In genomic region chr4:8536467-8536866, GRCh38 we compare ENCODE assay signal across 17 cellular contexts. TPM values are rescaled to one million over a fixed set of nuclear protein-coding genes. Genes with fewer than 3 reads are reported as not detected.
DNase-seq lines count a peak whose midpoint lies in the region; ATAC-seq, FAIRE-seq and TF ChIP-seq lines count a peak whose summit lies in the region.
"Had no signal": no experiment of that assay in that cellular context is flagged by ENCODE, and none has a peak within 500 bp of the region (broad histone marks: within the 10 kb centered on the region; RNA-seq: fewer than 3 reads in every experiment).

No MANE protein-coding gene starts in this region.

- TF ChIP-seq RAD21 in H1 (IDR thresholded peaks at IDR 0.05 in 1 of 2, conservative IDR thresholded peaks at IDR 0.05 in 1 of 2; ENCODE audit: low read depth in 2 of 2, low read length in 2 of 2) = no peak

- CTCF ChIA-PET in PC-3 (lab: Charles Lee) = no interaction called here
- CTCF ChIA-PET in H1 (lab: Charles Lee; ENCODE audit: partially characterized antibody) = interaction anchor here (1.1 to 2.6 kb wide), 3 partner anchors 10 to 40 kb away, joined by 3 to 11 read pairs (median 7); no protein-coding TSS in a partner anchor
- CTCF ChIA-PET in activated naive CD4-positive, alpha-beta T cell treated with anti-CD3 and anti-CD28 coated beads for 36 hours (lab: Charles Lee) = no interaction called here

- intact Hi-C loops in PC-3 (cut with micrococcal nuclease) = no loop called here
- intact Hi-C loops in activated naive CD4-positive, alpha-beta T cell treated with anti-CD3 and anti-CD28 coated beads for 36 hours (cut with micrococcal nuclease) = no loop called here

- no peaks in the 10 kb centered on the region for H3K9me3 ChIP-seq in PC-3 (ENCODE audit: low read length)
- H3K9me3 ChIP-seq in H1 (ENCODE audit: insufficient read depth in 2 of 2, low read depth in 1 of 2, low read length in 1 of 2) = peaks cover 0 to 10% of the 10 kb centered on the region in 2 experiments; a peak in 3 of 4 replicates
- no peaks in the 10 kb centered on the region for H3K9me3 ChIP-seq in trophoblast cell (ENCODE audit: insufficient read depth, low read depth, low read length)

- 81% methylated on average over 7 of the region's 7 CpGs; no CpG with 5 or more reads in 1 of the 2 experiments for WGBS in H1 (ENCODE audit: extremely low coverage in 1 of 2, insufficient coverage in 1 of 2, insufficient read length in 1 of 2, insufficient replicate concordance in 2 of 2, low coverage in 1 of 2, low lambda C conversion rate in 2 of 2, missing lambda C conversion rate in 1 of 2), 2 experiments
- WGBS in trophoblast cell (ENCODE audit: extremely low coverage, insufficient coverage, insufficient read length) = no CpG with 5 or more reads among the region's 7 CpGs

- H3K23ac ChIP-seq in H1 (ENCODE audit: insufficient read length) (no peak overlapping the region), trophoblast cell (ENCODE audit: low read length) (no peak overlapping the region)

- no peak for FAIRE-seq in H1 (lab: Jason Lieb, UNC)
- FAIRE-seq: D721Med, HepG2 had no signal

- H2BK20ac ChIP-seq in H1 (ENCODE audit: low read length) = peak overlapping the region; percentile 86; the same call in 1 of the 2 replicates

- H3K79me2 ChIP-seq in ACC112 (ENCODE audit: control insufficient read depth, insufficient read depth, low read length, unreplicated experiment) (no peaks in the 10 kb centered on the region), PC-3 (ENCODE audit: low read length) (no peaks in the 10 kb centered on the region), H1 (ENCODE audit: control insufficient read depth in 1 of 2, insufficient read depth in 2 of 2, low read length in 2 of 2) (no peaks in the 10 kb centered on the region), trophoblast cell (ENCODE audit: control insufficient read depth, insufficient read depth, low read length, poor library complexity) (peaks cover 13% of the 10 kb centered on the region)

- no peak for TF ChIP-seq EP300 in H1 (IDR thresholded peaks at IDR 0.05; ENCODE audit: borderline replicate concordance in 1 of 2, low read depth in 2 of 2, low read length in 2 of 2)

- H2BK120ac ChIP-seq in H1 (replicated peaks; ENCODE audit: low read depth, low read length) = peak overlapping the region; percentile 49
- peak overlapping the region; percentile 55 for H2BK120ac ChIP-seq in trophoblast cell (ENCODE audit: insufficient read depth, low read length, poor library complexity)

- H3F3A ChIP-seq in PC-3 (ENCODE audit: low read length, unreplicated experiment) = no peaks in the 10 kb centered on the region

- H3K79me1 ChIP-seq in H1 (ENCODE audit: low read depth, low read length) (no peaks in the 10 kb centered on the region), trophoblast cell (ENCODE audit: low read length) (peaks cover 64% of the 10 kb centered on the region)

- peak overlapping the region; percentile 77 for H4K91ac ChIP-seq in H1 (replicated peaks; ENCODE audit: insufficient read length, low read length)
- peak overlapping the region; percentile 81 for H4K91ac ChIP-seq in trophoblast cell (ENCODE audit: low read depth, low read length)

- H3K4me1 Mint-ChIP-seq in activated naive CD4-positive, alpha-beta T cell treated with anti-CD3 and anti-CD28 coated beads for 36 hours (ENCODE audit: low read depth) = peaks cover 6% of the 10 kb centered on the region

- no peaks in the 10 kb centered on the region for H3K9me2 ChIP-seq in PC-3 (replicated peaks; ENCODE audit: low read length)

- peak overlapping the region; percentile 19 for H3K4ac ChIP-seq in H1 (replicated peaks; ENCODE audit: insufficient read length, low read depth, low read length)
- H3K4ac ChIP-seq in trophoblast cell (ENCODE audit: low read depth, low read length) = no peak overlapping the region

- H3K27me3 Mint-ChIP-seq in activated naive CD4-positive, alpha-beta T cell treated with anti-CD3 and anti-CD28 coated beads for 36 hours (ENCODE audit: low read depth) = peaks cover 13% of the 10 kb centered on the region

- H3K4me3 ChIP-seq in ACC112 (ENCODE audit: low read depth, low read length) (no peak overlapping the region), PC-3 (ENCODE audit: low read length) (no peak overlapping the region), H1 (ENCODE audit: extremely low read depth in 1 of 4, insufficient read depth in 2 of 4, low read depth in 3 of 4, low read length in 4 of 4) (no peak overlapping the region), trophoblast cell (ENCODE audit: low read depth, low read length) (no peak overlapping the region)

- H4K8ac ChIP-seq in H1 (ENCODE audit: extremely low read depth, insufficient read depth, low read length) = no peak overlapping the region
- peak overlapping the region; percentile 26 for H4K8ac ChIP-seq in trophoblast cell (ENCODE audit: low read depth, low read length)

- no peak overlapping the region for H3K27ac Mint-ChIP-seq in activated naive CD4-positive, alpha-beta T cell treated with anti-CD3 and anti-CD28 coated beads for 36 hours
- H3K27ac Mint-ChIP-seq: CD4-positive, alpha-beta memory T cell had no signal

- POLR2A ChIA-PET in PC-3 (lab: Charles Lee; ENCODE audit: unreplicated experiment) = no interaction called here
- POLR2A ChIA-PET in H1 (lab: Charles Lee; ENCODE audit: partially characterized antibody) = interaction anchor here (1.4 kb wide), 1 partner anchor 10 kb away, joined by 5 read pairs; no protein-coding TSS in a partner anchor

- no TSS peak for BruUV-seq in PC-3 (replicated peaks; lab: Mats Ljungman, UMichigan)

- peak overlapping the region; percentile 61; the same call in 1 of the 2 replicates for H2AK5ac ChIP-seq in H1 (ENCODE audit: low read depth, low read length)
- peak overlapping the region; percentile 93 for H2AK5ac ChIP-seq in trophoblast cell (ENCODE audit: low read length)

- no peak overlapping the region for H2AFZ ChIP-seq in ACC112 (ENCODE audit: low read length, unreplicated experiment)
- no peak overlapping the region for H2AFZ ChIP-seq in PC-3 (ENCODE audit: low read length)
- no peak overlapping the region for H2AFZ ChIP-seq in H1 (ENCODE audit: low read length)
- no peak overlapping the region for H2AFZ ChIP-seq in trophoblast cell (ENCODE audit: insufficient read depth, low read length, poor library complexity)

- peaks cover 38% of the 10 kb centered on the region for H3K4me1 ChIP-seq in ACC112 (ENCODE audit: control insufficient read depth, insufficient read depth, low read length, unreplicated experiment)
- H3K4me1 ChIP-seq in PC-3 (ENCODE audit: insufficient read depth, low read length) = peaks cover 75% of the 10 kb centered on the region
- H3K4me1 ChIP-seq in H1 (replicated peaks in 1 of 4; ENCODE audit: control insufficient read depth in 3 of 4, insufficient read depth in 4 of 4, low read length in 3 of 4) = peaks cover 4 to 20% (median 16%) of the 10 kb centered on the region in 4 experiments
- peaks cover 44 to 49% of the 10 kb centered on the region in 2 experiments for H3K4me1 ChIP-seq in trophoblast cell (ENCODE audit: control insufficient read depth in 1 of 2, insufficient read depth in 2 of 2, low read length in 2 of 2)

- peak overlapping the region; percentile 90; the same call in 1 of the 2 replicates for H2BK12ac ChIP-seq in H1 (ENCODE audit: low read depth, low read length)
- peak overlapping the region; percentile 90 for H2BK12ac ChIP-seq in trophoblast cell (ENCODE audit: low read length)

- no peak for ATAC-seq in PC-3

- H4K5ac ChIP-seq in H1 (ENCODE audit: insufficient read length, low read depth, low read length) = no peak overlapping the region

- H3K23me2 ChIP-seq in H1 (ENCODE audit: low read depth, low read length) = no peaks in the 10 kb centered on the region

- DNase-seq in PC-3 = no peak
- DNase-seq in H1 (ENCODE audit: low read depth in 1 of 2, low spot score in 2 of 2) = no peak
- DNase-seq in trophoblast cell = no peak
- no peak for DNase-seq in NCI-H2227 treated with DMSO at 0.1 percent for 48 hours (lab: John Stamatoyannopoulos, UW)
- DNase-seq in activated naive CD4-positive, alpha-beta T cell treated with anti-CD3 and anti-CD28 coated beads for 36 hours = no peak
- no peak for DNase-seq in amniotic stem cell (lab: John Stamatoyannopoulos, UW)
- DNase-seq in LoVo (ENCODE audit: low spot score) = no peak
- DNase-seq: CD4-positive, alpha-beta memory T cell; DND-41; GDM1; NCI-H1930; NCI-H2171 treated with DMSO at 0.1 percent for 48 hours; NCI-H510A treated with DMSO at 0.1 percent for 48 hours had no signal

- H3K4me2 ChIP-seq in PC-3 (ENCODE audit: low read length) = peak overlapping the region; percentile 58; the same call in 1 of the 2 replicates
- no peak overlapping the region for H3K4me2 ChIP-seq in H1 (ENCODE audit: insufficient read depth in 1 of 2, low read depth in 2 of 2, low read length in 2 of 2)
- H3K4me2 ChIP-seq in trophoblast cell (ENCODE audit: low read length) = no peak overlapping the region

- H3K27me3 ChIP-seq in ACC112 (ENCODE audit: insufficient read depth, low read length) = no peaks in the 10 kb centered on the region
- no peaks in the 10 kb centered on the region for H3K27me3 ChIP-seq in PC-3 (ENCODE audit: low read length)
- H3K27me3 ChIP-seq in H1 (replicated peaks in 1 of 4; ENCODE audit: control insufficient read depth in 3 of 4, extremely low read depth in 1 of 4, insufficient read depth in 3 of 4, low read length in 3 of 4) = no peaks in the 10 kb centered on the region; a peak in 1 of 7 replicates
- H3K27me3 ChIP-seq in trophoblast cell (ENCODE audit: insufficient read depth, low read length) = no peaks in the 10 kb centered on the region

- H3K18ac ChIP-seq in H1 (ENCODE audit: extremely low read depth, low read length) = peak overlapping the region; percentile 67; the same call in 1 of the 2 replicates
- peak overlapping the region; percentile 48 for H3K18ac ChIP-seq in trophoblast cell (ENCODE audit: low read length)

- H3K27ac ChIP-seq in ACC112 (ENCODE audit: low read depth, low read length) (peak overlapping the region; percentile 46; the same call in 1 of the 2 replicates), PC-3 (ENCODE audit: low read length) (peak overlapping the region; percentile 91), H1 (ENCODE audit: low read depth, low read length) (no peak overlapping the region), trophoblast cell (ENCODE audit: low read depth, low read length) (no peak overlapping the region)

- TF ChIP-seq CTCF in PC-3 (conservative IDR thresholded peaks at IDR 0.05; ENCODE audit: low read depth, low read length) = no peak
- TF ChIP-seq CTCF in H1 (IDR thresholded peaks at IDR 0.05; ENCODE audit: control extremely low read depth in 1 of 3, insufficient read depth in 1 of 3, low read depth in 1 of 3, low read length in 3 of 3) = no peak

- no peak overlapping the region for H3K4me3 Mint-ChIP-seq in activated naive CD4-positive, alpha-beta T cell treated with anti-CD3 and anti-CD28 coated beads for 36 hours
- H3K4me3 Mint-ChIP-seq: CD4-positive, alpha-beta memory T cell had no signal

- H2BK5ac ChIP-seq in H1 (ENCODE audit: low read depth, low read length) = 0 out of 2 replicates have a peak overlapping the region, but pooled peaks have one; percentile 44
- peak overlapping the region; percentile 1 for H2BK5ac ChIP-seq in trophoblast cell (ENCODE audit: low read depth, low read length, poor library complexity)

- no peaks in the 10 kb centered on the region for H3K36me3 ChIP-seq in ACC112 (ENCODE audit: insufficient read depth, low read length)
- no peaks in the 10 kb centered on the region for H3K36me3 ChIP-seq in PC-3 (ENCODE audit: low read depth, low read length)
- H3K36me3 ChIP-seq in H1 (ENCODE audit: control insufficient read depth in 2 of 4, insufficient read depth in 4 of 4, low read length in 3 of 4) = no peaks in the 10 kb centered on the region
- no peaks in the 10 kb centered on the region for H3K36me3 ChIP-seq in trophoblast cell (ENCODE audit: control insufficient read depth in 1 of 2, insufficient read depth in 2 of 2, low read length in 2 of 2)

- H4K20me1 ChIP-seq in PC-3 (ENCODE audit: low read length) = no peaks in the 10 kb centered on the region
- H4K20me1 ChIP-seq in H1 (replicated peaks in 1 of 2; ENCODE audit: control insufficient read depth in 1 of 2, insufficient read depth in 2 of 2, low read length in 2 of 2) = no peaks in the 10 kb centered on the region

- no peak overlapping the region for H3K56ac ChIP-seq in H1 (replicated peaks; ENCODE audit: insufficient read length, low read depth, low read length)

- H2BK15ac ChIP-seq in H1 (ENCODE audit: low read length) = 0 out of 2 replicates have a peak overlapping the region, but pooled peaks have one; percentile 46

- no peak for TF ChIP-seq POLR2A in H1 (IDR thresholded peaks at IDR 0.05; ENCODE audit: control extremely low read depth in 1 of 2, low read depth in 2 of 2, low read length in 2 of 2)

- no peak overlapping the region for H4K12ac ChIP-seq in trophoblast cell (ENCODE audit: low read depth, low read length)

- peaks cover 9% of the 10 kb centered on the region for H3K9me3 Mint-ChIP-seq in activated naive CD4-positive, alpha-beta T cell treated with anti-CD3 and anti-CD28 coated beads for 36 hours

- no peak overlapping the region for H3K14ac ChIP-seq in H1 (ENCODE audit: insufficient read length)
- peak overlapping the region; percentile 52 for H3K14ac ChIP-seq in trophoblast cell (ENCODE audit: low read length)

- peaks cover 1% of the 10 kb centered on the region for H3K36me3 Mint-ChIP-seq in activated naive CD4-positive, alpha-beta T cell treated with anti-CD3 and anti-CD28 coated beads for 36 hours (ENCODE audit: low read depth)

- peak overlapping the region; percentile 54 for H3K9ac ChIP-seq in PC-3 (ENCODE audit: low read length)
- H3K9ac ChIP-seq in H1 (replicated peaks in 1 of 4; ENCODE audit: extremely low read depth in 1 of 4, low read depth in 3 of 4, low read length in 3 of 4) = 0 out of 7 replicates have a peak overlapping the region, but pooled peaks of 1 of the 4 experiments have one; percentile 3
- no peak overlapping the region for H3K9ac ChIP-seq in trophoblast cell (ENCODE audit: low read length)

RNA-seq across cellular contexts. Expression of gene GPR78, which starts 43.7 kb away (rescaled TPM):
- 2.0 and 2.4 TPM in 2 replicates for total RNA-seq in PC-3 (2014; rRNA removed)
- 3.0 and 3.3 TPM in 2 replicates for total RNA-seq in H1 (2021; fragmentation: NEBNext Ultra II Directional; extraction: Animal tissue kit (Norgen Biotek cat#: 25700))
- 1.0 and 2.2 TPM in 2 replicates for polyA plus RNA-seq in H1 (2011; rRNA removed)
- 1.6 TPM for polyA plus RNA-seq in H1 (2011; cell fraction: cytosol; rRNA removed)
- polyA plus RNA-seq in H1 (2011; cell fraction: nucleus; rRNA removed) = 10.5 TPM
- polyA plus RNA-seq in H1 (2012, experiment 1 of 2) = 1.7 to 2.0 TPM (median 1.9 TPM) in 4 replicates
- 0.84 TPM for polyA plus RNA-seq in H1 (2012, experiment 2 of 2)
- polyA plus RNA-seq in H1 (2013, experiment 1 of 2) = 0.75 TPM
- polyA plus RNA-seq in H1 (2013, experiment 2 of 2) = 0.68 TPM
- polyA minus RNA-seq in H1 (2011; rRNA and poly(A)+ RNA removed) = 1.8 and 3.0 TPM in 2 replicates
- 0.59 TPM for polyA minus RNA-seq in H1 (2011; cell fraction: cytosol; rRNA and poly(A)+ RNA removed)
- 8.6 TPM for polyA minus RNA-seq in H1 (2011; cell fraction: nucleus; rRNA and poly(A)+ RNA removed)
- 13.9 and 15.5 TPM in 2 replicates for polyA plus RNA-seq in trophoblast cell (2013)
- total RNA-seq in activated naive CD4-positive, alpha-beta T cell treated with anti-CD3 and anti-CD28 coated beads for 36 hours = not detected
- total RNA-seq: CD4-positive, alpha-beta memory T cell; H4 had no signal
- polyA plus RNA-seq: CD4-positive, alpha-beta memory T cell had no signal

RNA-seq across cellular contexts. Expression of gene CPZ, which starts 56.1 kb away (rescaled TPM):
- 21.7 and 27.9 TPM in 2 replicates for total RNA-seq in PC-3 (2014; rRNA removed)
- 28.8 and 31.5 TPM in 2 replicates for total RNA-seq in H1 (2021; fragmentation: NEBNext Ultra II Directional; extraction: Animal tissue kit (Norgen Biotek cat#: 25700))
- 40.7 and 67.4 TPM in 2 replicates for polyA plus RNA-seq in H1 (2011; rRNA removed)
- polyA plus RNA-seq in H1 (2011; cell fraction: cytosol; rRNA removed) = 38.3 TPM
- 98.5 TPM for polyA plus RNA-seq in H1 (2011; cell fraction: nucleus; rRNA removed)
- 29.4 to 44.2 TPM (median 42.1 TPM) in 4 replicates for polyA plus RNA-seq in H1 (2012, experiment 1 of 2)
- polyA plus RNA-seq in H1 (2012, experiment 2 of 2) = 35.2 TPM
- 26.2 TPM for polyA plus RNA-seq in H1 (2013, experiment 1 of 2)
- 24.4 TPM for polyA plus RNA-seq in H1 (2013, experiment 2 of 2)
- 12.0 and 13.2 TPM in 2 replicates for polyA minus RNA-seq in H1 (2011; rRNA and poly(A)+ RNA removed)
- 20.3 TPM for polyA minus RNA-seq in H1 (2011; cell fraction: cytosol; rRNA and poly(A)+ RNA removed)
- polyA minus RNA-seq in H1 (2011; cell fraction: nucleus; rRNA and poly(A)+ RNA removed) = 32.0 TPM
- 41.6 and 41.8 TPM in 2 replicates for polyA plus RNA-seq in trophoblast cell (2013)
- not detected for total RNA-seq in activated naive CD4-positive, alpha-beta T cell treated with anti-CD3 and anti-CD28 coated beads for 36 hours
- total RNA-seq: CD4-positive, alpha-beta memory T cell had no signal
- polyA plus RNA-seq: CD4-positive, alpha-beta memory T cell had no signal

Comparison
In these comparisons a context has a peak if more than half of its experiments do, and no peak if none do; other contexts are left out.
1. H3K27ac ChIP-seq: peak in ACC112 (single experiment) and PC-3 (single experiment); none in H1 (single experiment) and trophoblast cell (single experiment).
2. RNA of gene CPZ, which starts 56.1 kb away (total RNA-seq): 28.8 to 31.5 TPM in H1 and 21.7 to 27.9 TPM in PC-3; not detected in activated naive CD4-positive, alpha-beta T cell treated with anti-CD3 and anti-CD28 coated beads for 36 hours; every median in the first group is over 10 times any median in the second.